In genomic region chr4:150332961-150333360, GRCh38 we compare ENCODE assay signal across 26 cellular contexts.
"Had no signal": no experiment of that assay in that cellular context is flagged by ENCODE, and none has a peak within 500 bp of the region (broad histone marks: within the 10 kb centered on the region; RNA-seq: fewer than 3 reads in every experiment).

No MANE protein-coding gene starts in this region.

- H3K4me1 ChIP-seq: prostate gland, thyroid gland, upper lobe of left lung, vagina had no signal

- H2AFZ ChIP-seq: neural progenitor cell had no signal

- H3K27me3 ChIP-seq: neural progenitor cell, ovary, right atrium auricular region, right lobe of liver, sigmoid colon, stomach, thyroid gland, tibial nerve, upper lobe of left lung, vagina had no signal

- ATAC-seq: naive thymus-derived CD4-positive, alpha-beta T cell; natural killer cell; right lobe of liver; stimulated activated effector memory CD8-positive, alpha-beta T cell treated with anti-CD3 and anti-CD28 coated beads, Interleukin-12 subunit alpha, Interleukin-12 subunit beta, amount 100 ng/mL, for 72 hours; stimulated activated naive B cell treated with anti-CD40 and anti-IgM and Interleukin-4, amounts not matched to agents 10 μg/mL and 1 μg/mL and 100 μg/mL, for 72 hours had no signal

- FAIRE-seq: small intestine, urothelium cell line had no signal

- H3K36me3 ChIP-seq: neural progenitor cell, ovary, prostate gland, right atrium auricular region, right lobe of liver, sigmoid colon, stomach, thoracic aorta, thyroid gland, tibial nerve, upper lobe of left lung, vagina had no signal

- DNase-seq: naive thymus-derived CD4-positive, alpha-beta T cell; natural killer cell; occipital lobe; ovary; retina; right lobe of liver; sigmoid colon; small intestine; stimulated activated CD4-positive, alpha-beta T cell treated with anti-CD3 and anti-CD28 coated beads, Interleukin-15, amount 100 ng/mL, for 24 hours; stimulated activated CD4-positive, alpha-beta T cell treated with anti-CD3 and anti-CD28 coated beads, Interleukin-2, amount 100 ng/mL, for 24 hours; stimulated activated CD4-positive, alpha-beta T cell treated with anti-CD3 and anti-CD28 coated beads, Interleukin-2, amount 100 ng/mL, for 48 hours; stimulated activated CD4-positive, alpha-beta T cell treated with anti-CD3 and anti-CD28 coated beads, Interleukin-4, amount 100 ng/mL, for 24 hours; stimulated activated naive B cell treated with anti-CD40 and anti-IgM and Interleukin-4, amounts not matched to agents 10 μg/mL and 1 μg/mL and 100 μg/mL, for 72 hours; stimulated activated naive CD4-positive, alpha-beta T cell treated with Interleukin-2 at 50 U/mL for 16 hours; stomach; thyroid gland; trophoblast cell; upper lobe of left lung had no signal

- H3K27ac ChIP-seq: neural progenitor cell, ovary, prostate gland, right atrium auricular region, right lobe of liver, stomach, thoracic aorta, thyroid gland, tibial nerve, upper lobe of left lung, vagina had no signal

- H3K9me3 ChIP-seq: ovary, prostate gland, right atrium auricular region, right lobe of liver, sigmoid colon, stomach, thoracic aorta, thyroid gland, tibial nerve, upper lobe of left lung, vagina had no signal

- H3K4me3 ChIP-seq: neural progenitor cell, ovary, prostate gland, right atrium auricular region, right lobe of liver, sigmoid colon, stomach, thoracic aorta, thyroid gland, tibial nerve, upper lobe of left lung, vagina had no signal

- H3K4me2 ChIP-seq: neural progenitor cell had no signal
